In the genomic region with DNA sequence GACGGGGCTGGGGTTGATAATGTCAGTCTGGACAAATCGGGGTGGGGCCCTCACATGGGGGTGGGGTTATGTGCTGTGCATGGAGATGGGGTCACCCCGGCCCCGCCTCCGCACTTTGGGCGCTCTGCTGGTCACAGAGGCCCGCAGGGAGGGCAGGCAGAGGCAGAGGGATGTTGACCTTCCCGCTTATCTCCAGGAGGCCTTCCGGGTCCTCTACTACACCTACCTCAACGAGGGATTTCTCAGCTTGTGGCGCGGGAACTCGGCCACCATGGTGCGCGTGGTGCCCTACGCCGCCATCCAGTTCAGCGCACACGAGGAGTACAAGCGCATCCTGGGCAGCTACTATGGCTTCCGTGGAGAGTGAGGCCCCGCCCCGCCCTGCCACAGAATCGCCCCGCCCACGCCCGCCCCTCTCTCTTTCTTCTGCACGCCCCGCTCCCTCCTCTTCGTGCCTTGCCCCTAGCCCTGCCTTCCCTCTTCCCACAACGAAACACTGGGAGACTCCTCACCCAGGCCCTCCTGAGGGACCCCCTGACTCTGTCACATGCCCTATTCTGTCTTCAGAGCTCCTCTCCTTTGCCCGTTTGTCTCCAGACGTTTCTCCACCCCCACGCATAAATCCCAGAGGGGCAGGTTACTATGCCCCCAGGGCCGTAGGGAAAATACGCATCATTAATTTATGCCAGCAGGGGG, we compare ENCODE assay signal across 7 cellular contexts. TPM values are rescaled to one million over a fixed set of nuclear protein-coding genes. Genes with fewer than 3 reads are reported as not detected.
DNase-seq lines count a peak whose midpoint lies in the region; ATAC-seq and TF ChIP-seq lines count a peak whose summit lies in the region.

No MANE protein-coding gene starts in this region.

- WGBS in adrenal gland, 4 donors = 10 to 21% (median 11%) methylated on average over 7 to 36 of the region's 36 CpGs
- no CpG with 5 or more reads among the region's 36 CpGs for WGBS in iPS DF 6.9 (ENCODE audit: insufficient coverage, insufficient read length)

- H3K9me3 ChIP-seq in adrenal gland (replicated peaks in 1 of 3) = no peaks in the 10 kb centered on the region
- H3K9me3 ChIP-seq in iPS DF 6.9 (ENCODE audit: control insufficient read depth, insufficient read depth, low read length) = no peaks in the 10 kb centered on the region
- H3K9me3 ChIP-seq in thoracic aorta = no peaks in the 10 kb centered on the region

- H3K4me3 ChIP-seq in HFF-Myc (replicated peaks; ENCODE audit: low read depth, low read length) (peak overlapping the region; percentile 46), adrenal gland (peak overlapping the region in 2 of 4 donors; percentile 34 to 50), iPS DF 6.9 (ENCODE audit: low read length) (peak overlapping the region; percentile 63; the same call in 1 of the 2 replicates), thoracic aorta (peak overlapping the region; percentile 25)

- peak overlapping the region in 2 of 5 donors; percentile 62 to 78 for H3K27ac ChIP-seq in adrenal gland
- no peak overlapping the region for H3K27ac ChIP-seq in iPS DF 6.9 (ENCODE audit: low read length)
- no peak overlapping the region for H3K27ac ChIP-seq in thoracic aorta

- peaks cover 7 to 16% of the 10 kb centered on the region in 2 donors for H3K4me1 ChIP-seq in adrenal gland (replicated peaks in 1 of 2)
- peaks cover 2% of the 10 kb centered on the region; the same call in 1 of the 2 replicates for H3K4me1 ChIP-seq in iPS DF 6.9 (ENCODE audit: control insufficient read depth, insufficient read depth, low read length)
- H3K4me1 ChIP-seq in thoracic aorta (ENCODE audit: control insufficient read depth in 1 of 2, low read depth in 2 of 2) = peaks cover 0 to 15% of the 10 kb centered on the region in 2 donors

- ATAC-seq in thoracic aorta (ENCODE audit: insufficient number of reproducible peaks, low FRiP score, low read depth) = no peak
- ATAC-seq in HG03520 (IDR thresholded peaks at IDR 0.05; ENCODE audit: unreplicated experiment) = no peak
- ATAC-seq in HG02678 (IDR thresholded peaks at IDR 0.05; ENCODE audit: unreplicated experiment) = no peak

- intact Hi-C loops in adrenal gland (cut with DNase I) = no loop called here

- H3K27me3 ChIP-seq in adrenal gland = no peaks in the 10 kb centered on the region
- H3K27me3 ChIP-seq in iPS DF 6.9 (ENCODE audit: control insufficient read depth, insufficient read depth, low read length) = no peaks in the 10 kb centered on the region
- no peaks in the 10 kb centered on the region for H3K27me3 ChIP-seq in thoracic aorta (replicated peaks; ENCODE audit: insufficient read depth)

- peak in 1 of 2 donors; percentile 20 for TF ChIP-seq POLR2A in adrenal gland (IDR thresholded peaks at IDR 0.05)

- DNase-seq in HFF-Myc (ENCODE audit: extremely low read depth, low read depth) (peak; percentile 31), adrenal gland (peak; percentile 68 to 86 (median 78)), iPS DF 6.9 (ENCODE audit: low read depth, low spot score) (no peak), thoracic aorta (ENCODE audit: low spot score) (no peak), GF-D8 (lab: John Stamatoyannopoulos, UW) (no peak)

- TF ChIP-seq CTCF in HFF-Myc (IDR thresholded peaks at IDR 0.05; ENCODE audit: low read depth, low read length, missing control alignments) (no peak), adrenal gland (IDR thresholded peaks at IDR 0.05) (no peak), thoracic aorta (IDR thresholded peaks at IDR 0.05) (no peak)

- no peaks in the 10 kb centered on the region for H3K36me3 ChIP-seq in adrenal gland (replicated peaks in 1 of 2)
- H3K36me3 ChIP-seq in iPS DF 6.9 (ENCODE audit: control insufficient read depth, insufficient read depth, low read length) = no peaks in the 10 kb centered on the region
- H3K36me3 ChIP-seq in thoracic aorta = no peaks in the 10 kb centered on the region

RNA-seq across cellular contexts. Expression of a gene that starts 32.8 kb away (rescaled TPM):
- total RNA-seq in adrenal gland (10 to 100 TPM; 27.0 to 83.8 (median 41.5) TPM), thoracic aorta (10 to 100 TPM; 13.8 to 14.4 TPM)
- polyA plus RNA-seq in adrenal gland = 10 to 100 TPM in 2 of 3 donors, 1 to 10 TPM in 1; 5.5 to 52.8 (median 44.4) TPM

RNA-seq across cellular contexts. Expression of a gene that starts 41.7 kb away (rescaled TPM):
- total RNA-seq in adrenal gland (10 to 100 TPM in 7 of 8 donors, 1 to 10 TPM in 1; 9.7 to 14.3 (median 13.3) TPM), thoracic aorta (10 to 100 TPM in 1 of 2 donors, 1 to 10 TPM in 1; 8.3 to 14.4 TPM)
- polyA plus RNA-seq in adrenal gland = 10 to 100 TPM in 1 of 3 donors, 1 to 10 TPM in 2; 6.2 to 11.9 (median 10.0) TPM

Comparison
In these comparisons a context has a peak if more than half of its experiments do, and no peak if none do; other contexts are left out.
1. DNase-seq: peak in HFF-Myc (single experiment) and adrenal gland (7 of 7); none in iPS DF 6.9 (single experiment), thoracic aorta (single experiment) and GF-D8 (single experiment).